In genomic region chr5:112511920-112512319, GRCh38 we compare ENCODE assay signal across 15 cellular contexts.
DNase-seq lines count a peak whose midpoint lies in the region; TF ChIP-seq lines count a peak whose summit lies in the region.
"Had no signal": no experiment of that assay in that cellular context is flagged by ENCODE, and none has a peak within 500 bp of the region (broad histone marks: within the 10 kb centered on the region; RNA-seq: fewer than 3 reads in every experiment).

No MANE protein-coding gene starts in this region.

- TF ChIP-seq CTCF in GM13976 (IDR thresholded peaks at IDR 0.05; ENCODE audit: borderline replicate concordance, control extremely low read depth, extremely low read depth, insufficient read depth, missing control alignments): no peak

- no peaks in the 10 kb centered on the region for H3K27me3 ChIP-seq in muscle layer of duodenum (ENCODE audit: low read depth, low read length)
- H3K27me3 ChIP-seq: BLaER1 treated with 17β-estradiol and CSF1 and Interleukin-3, amounts not matched to agents 10 nM and 100 nM had no signal

- in situ Hi-C loops in ACHN (cut with HindIII; ENCODE audit: low pct_ligation_motif_present, low pct_unique_long_range_greater_than_20kb, low sequenced_read_pairs): no loop called here
- in situ Hi-C loops in GM13976 (cut with MboI; ENCODE audit: low sequenced_read_pairs, unreplicated experiment): no loop called here

- peak; percentile 23 for DNase-seq in ACHN
- peak; percentile 46 for DNase-seq in astrocyte of the hippocampus (ENCODE audit: low read depth, low spot score)
- DNase-seq in kidney glomerular epithelial cell (lab: John Stamatoyannopoulos, UW): peak; percentile 88
- DNase-seq in GM13976 (ENCODE audit: low spot score): no peak
- DNase-seq in SIG-M5 treated with dmso at 0.1 percent for 504 hours (lab: John Stamatoyannopoulos, UW; ENCODE audit: unreplicated experiment): no peak
- DNase-seq in central memory CD4-positive, alpha-beta T cell: no peak
- DNase-seq: 8988T; Calu3; CD4-positive, CD25-positive, alpha-beta regulatory T cell; DMS 273 treated with DMSO at 0.1 percent for 48 hours; GOT3; H9 had no signal

- no peaks in the 10 kb centered on the region for H3K4me1 ChIP-seq in muscle layer of duodenum (ENCODE audit: control insufficient read depth in 1 of 2, insufficient read depth in 2 of 2, low read length in 2 of 2)
- H3K4me1 ChIP-seq: BLaER1 treated with 17β-estradiol and CSF1 and Interleukin-3, amounts not matched to agents 10 nM and 100 nM had no signal

- H3K9me3 ChIP-seq in muscle layer of duodenum (ENCODE audit: control insufficient read depth in 1 of 2, low read length in 2 of 2): peaks cover 6 to 14% of the 10 kb centered on the region in 2 donors

- H3K36me3 ChIP-seq in muscle layer of duodenum (ENCODE audit: control insufficient read depth in 1 of 2, insufficient read depth in 2 of 2, low read length in 2 of 2): no peaks in the 10 kb centered on the region
- H3K36me3 ChIP-seq: BLaER1 treated with 17β-estradiol and CSF1 and Interleukin-3, amounts not matched to agents 10 nM and 100 nM had no signal

- H3K4me3 ChIP-seq in muscle layer of duodenum (ENCODE audit: low read depth in 1 of 2, low read length in 2 of 2): peak overlapping the region; percentile 6 to 7
- H3K4me3 ChIP-seq: BLaER1 treated with 17β-estradiol and CSF1 and Interleukin-3, amounts not matched to agents 10 nM and 100 nM; GM12878 had no signal

- H3K27ac ChIP-seq in muscle layer of duodenum (ENCODE audit: low read length): no peak overlapping the region
- H3K27ac ChIP-seq: BLaER1 treated with 17β-estradiol and CSF1 and Interleukin-3, amounts not matched to agents 10 nM and 100 nM had no signal

Comparison
In these comparisons a context has a peak if more than half of its experiments do, and no peak if none do; other contexts are left out.
1. DNase-seq: peak in ACHN (single experiment), astrocyte of the hippocampus (single experiment) and kidney glomerular epithelial cell (single experiment); none in GM13976 (single experiment), SIG-M5 treated with dmso at 0.1 percent for 504 hours (single experiment) and central memory CD4-positive, alpha-beta T cell (single experiment).